Comparison of ENCODE assay signal across 9 cellular contexts in genomic region chr20:51022227-51022802, GRCh38. TPM values are rescaled to one million over a fixed set of nuclear protein-coding genes. Genes with fewer than 3 reads are reported as not detected.
DNase-seq lines count a peak whose midpoint lies in the region; ATAC-seq and TF ChIP-seq lines count a peak whose summit lies in the region.
"Had no signal": no experiment of that assay in that cellular context is flagged by ENCODE, and none has a peak within 500 bp of the region (broad histone marks: within the 10 kb centered on the region; RNA-seq: fewer than 3 reads in every experiment).

No MANE protein-coding gene starts in this region.

- no peak for DNase-seq in activated T-cell treated with anti-CD3 and anti-CD28 coated beads, Interleukin-2, amount 50 U/mL, for 24 hours
- DNase-seq in activated T-cell treated with anti-CD3 and anti-CD28 coated beads, Interleukin-2, amount 50 U/mL, for 48 hours: no peak
- DNase-seq in brain microvascular endothelial cell: no peak
- DNase-seq in left lung: no peak
- no peak for DNase-seq in thoracic aorta (ENCODE audit: low spot score)
- DNase-seq in DMS153 (lab: John Stamatoyannopoulos, UW): no peak
- no peak for DNase-seq in GM13976 (ENCODE audit: low spot score)
- DNase-seq in activated CD8-positive, alpha-beta memory T cell treated with anti-CD3 and anti-CD28 coated beads for 24 hours: no peak

- H3K27me3 Mint-ChIP-seq in activated T-cell treated with anti-CD3 and anti-CD28 coated beads, Interleukin-2, amount 50 U/mL, for 24 hours: peaks cover 85% of the 10 kb centered on the region

- H3K4me1 Mint-ChIP-seq in activated T-cell treated with anti-CD3 and anti-CD28 coated beads, Interleukin-2, amount 50 U/mL, for 24 hours (ENCODE audit: low read depth): peaks cover 12% of the 10 kb centered on the region

- no peak for ATAC-seq in left lung
- ATAC-seq in thoracic aorta (ENCODE audit: insufficient number of reproducible peaks, low FRiP score, low read depth): no peak

- H3K4me1 ChIP-seq in left lung: peaks cover 4 to 14% of the 10 kb centered on the region in 2 donors
- peaks cover 4 to 15% of the 10 kb centered on the region in 2 donors for H3K4me1 ChIP-seq in thoracic aorta (ENCODE audit: control insufficient read depth in 1 of 2, low read depth in 2 of 2)

- no peak overlapping the region for H3K27ac Mint-ChIP-seq in activated T-cell treated with anti-CD3 and anti-CD28 coated beads, Interleukin-2, amount 50 U/mL, for 24 hours

- H3K36me3 Mint-ChIP-seq in activated T-cell treated with anti-CD3 and anti-CD28 coated beads, Interleukin-2, amount 50 U/mL, for 24 hours (ENCODE audit: low read depth): no peaks in the 10 kb centered on the region

- H3K27me3 ChIP-seq in brain microvascular endothelial cell (replicated peaks) (no peaks in the 10 kb centered on the region), left lung (peaks cover 33 to 88% of the 10 kb centered on the region in 2 donors), thoracic aorta (replicated peaks; ENCODE audit: insufficient read depth) (no peaks in the 10 kb centered on the region)

- H3K36me3 ChIP-seq in brain microvascular endothelial cell (replicated peaks) (peaks cover 25% of the 10 kb centered on the region), left lung (no peaks in the 10 kb centered on the region), thoracic aorta (no peaks in the 10 kb centered on the region)

- in situ Hi-C loops in brain microvascular endothelial cell (cut with HindIII; ENCODE audit: low pct_ligation_motif_present, low sequenced_read_pairs): no loop called here
- in situ Hi-C loops in GM13976 (cut with MboI; ENCODE audit: low sequenced_read_pairs, unreplicated experiment): no loop called here

- no peaks in the 10 kb centered on the region for H3K9me3 Mint-ChIP-seq in activated T-cell treated with anti-CD3 and anti-CD28 coated beads, Interleukin-2, amount 50 U/mL, for 24 hours

- H3K4me3 Mint-ChIP-seq in activated T-cell treated with anti-CD3 and anti-CD28 coated beads, Interleukin-2, amount 50 U/mL, for 24 hours: peak overlapping the region; percentile 63

- intact Hi-C loops in left lung (cut with DNase I): no loop called here

- TF ChIP-seq CTCF in brain microvascular endothelial cell (IDR thresholded peaks at IDR 0.05; ENCODE audit: low read depth, low read length, missing control alignments): no peak
- no peak for TF ChIP-seq CTCF in left lung (IDR thresholded peaks at IDR 0.05)
- TF ChIP-seq CTCF in thoracic aorta (IDR thresholded peaks at IDR 0.05): no peak
- no peak for TF ChIP-seq CTCF in GM13976 (IDR thresholded peaks at IDR 0.05; ENCODE audit: borderline replicate concordance, control extremely low read depth, extremely low read depth, insufficient read depth, missing control alignments)

- H3K4me3 ChIP-seq in brain microvascular endothelial cell (ENCODE audit: low read depth, low read length) (peak overlapping the region; percentile 88), left lung (peak overlapping the region; percentile 24 to 39), thoracic aorta (peak overlapping the region; percentile 66)
- H3K4me3 ChIP-seq: lung had no signal

- H3K27ac ChIP-seq in brain microvascular endothelial cell (peak overlapping the region; percentile 79), left lung (no peak overlapping the region), thoracic aorta (no peak overlapping the region)

- H3K9me3 ChIP-seq in left lung (no peaks in the 10 kb centered on the region), thoracic aorta (no peaks in the 10 kb centered on the region)

RNA-seq across cellular contexts. Expression of gene KCNG1, which starts 0.6 kb away (rescaled TPM):
- under 1 TPM; 0.31 to 0.70 TPM for total RNA-seq in left lung
- 1 to 10 TPM in 1 of 2 donors, under 1 TPM in 1; 0.41 to 1.9 TPM for total RNA-seq in thoracic aorta

Comparison
In these comparisons a context has a peak if more than half of its experiments do, and no peak if none do; other contexts are left out.
1. H3K4me3 ChIP-seq: peak in every context shown above with its lines; median percentile 88 in brain microvascular endothelial cell; 66 in thoracic aorta; 32 in left lung.